8 cellular contexts compared by ENCODE assay signal in the genomic region with DNA sequence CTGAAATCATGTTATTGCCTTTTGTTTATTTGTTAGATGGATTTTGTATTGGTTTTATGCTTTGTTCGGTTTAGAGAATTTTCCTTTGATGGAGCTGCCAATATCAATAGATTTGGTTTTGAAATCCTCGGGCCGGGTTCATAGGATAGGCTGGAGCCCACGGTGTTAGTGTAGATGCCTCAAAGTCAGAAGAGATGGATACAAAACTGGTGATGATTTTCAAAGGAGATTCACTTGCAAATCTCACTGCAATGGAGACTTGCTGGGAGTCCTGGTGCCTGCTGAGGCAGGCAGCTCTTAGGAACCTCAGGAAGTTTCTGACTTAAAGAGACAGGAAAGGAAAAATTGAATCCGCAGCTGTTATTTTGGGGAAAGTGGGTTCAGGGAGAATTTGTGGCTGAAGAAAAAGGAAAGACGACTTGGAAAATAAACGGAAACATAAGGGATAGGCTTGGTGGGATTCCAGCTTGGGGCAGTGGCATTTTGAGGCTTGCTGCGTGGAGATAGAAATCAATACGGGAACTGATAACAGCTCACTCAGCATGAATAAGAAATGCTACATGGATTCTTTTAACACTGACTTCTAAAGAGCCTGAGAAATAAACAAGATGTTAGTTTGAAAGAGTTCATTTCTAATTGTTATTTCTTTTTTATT.
DNase-seq lines count a peak whose midpoint lies in the region; ATAC-seq and TF ChIP-seq lines count a peak whose summit lies in the region.

No MANE protein-coding gene starts in this region.

- no peak for DNase-seq in AG09309 (ENCODE audit: low read depth)
- DNase-seq in MG63: no peak
- no peak for DNase-seq in endothelial cell (ENCODE audit: low spot score)
- DNase-seq in natural killer cell: no peak
- DNase-seq in ureter (ENCODE audit: low spot score): no peak
- DNase-seq in stimulated activated CD4-positive, alpha-beta T cell treated with anti-CD3 and anti-CD28 coated beads, Interleukin-4, amount 100 ng/mL, for 4 hours: no peak
- DNase-seq in NCI-H1092 treated with DMSO at 0.1 percent for 48 hours (lab: John Stamatoyannopoulos, UW): no peak

- intact Hi-C loops in natural killer cell (cut with micrococcal nuclease): no loop called here

- H3K36me3 Mint-ChIP-seq in endothelial cell (ENCODE audit: low read depth, unreplicated experiment) (no peaks in the 10 kb centered on the region), natural killer cell (no peaks in the 10 kb centered on the region)

- H3K4me1 Mint-ChIP-seq in endothelial cell (ENCODE audit: unreplicated experiment) (peaks cover 57% of the 10 kb centered on the region), natural killer cell (peaks cover 24 to 35% of the 10 kb centered on the region in 2 donors)

- no peak for ATAC-seq in natural killer cell
- no peak for ATAC-seq in GM18520 (IDR thresholded peaks at IDR 0.05; ENCODE audit: unreplicated experiment)

- no peak for TF ChIP-seq CTCF in AG09309 (IDR thresholded peaks at IDR 0.05; ENCODE audit: control insufficient read depth, insufficient read depth, low read depth, low read length, missing control alignments)
- no peak for TF ChIP-seq CTCF in endothelial cell (IDR thresholded peaks at IDR 0.05; ENCODE audit: unreplicated experiment)
- TF ChIP-seq CTCF in natural killer cell (IDR thresholded peaks at IDR 0.05): no peak

- H3K27ac Mint-ChIP-seq in endothelial cell (ENCODE audit: unreplicated experiment) (peak overlapping the region; percentile 93), natural killer cell (no peak overlapping the region)

- peaks cover 10% of the 10 kb centered on the region for H3K27me3 ChIP-seq in MG63

- peaks cover 3% of the 10 kb centered on the region for H3K27me3 Mint-ChIP-seq in endothelial cell (ENCODE audit: unreplicated experiment)
- H3K27me3 Mint-ChIP-seq in natural killer cell (ENCODE audit: low read depth in 2 of 2): peaks cover 29 to 42% of the 10 kb centered on the region in 2 donors

- H3K4me3 Mint-ChIP-seq in endothelial cell (ENCODE audit: unreplicated experiment) (peak overlapping the region; percentile 89), natural killer cell (peak overlapping the region; percentile 87)

- H3K9me3 ChIP-seq in MG63: no peaks in the 10 kb centered on the region

- H3K9me3 Mint-ChIP-seq in endothelial cell (ENCODE audit: unreplicated experiment): no peaks in the 10 kb centered on the region
- H3K9me3 Mint-ChIP-seq in natural killer cell: no peaks in the 10 kb centered on the region

- H3K4me3 ChIP-seq in AG09309 (ENCODE audit: control insufficient read depth, low read depth, low read length) (peak overlapping the region; percentile 71), MG63 (peak overlapping the region; percentile 58)

- no peaks in the 10 kb centered on the region for H3K36me3 ChIP-seq in MG63
